ENCODE assay signal across 1 cellular context in genomic region chr10:117218654-117219053, GRCh38.
A peak's percentile ranks its signal among the peaks of the same experiment; 100 is the strongest.
TF ChIP-seq lines count a peak whose summit lies in the region.

No MANE protein-coding gene starts in this region.

TF ChIP-seq in K562, 482 proteins besides CTCF, POLR2A, EP300 and RAD21 (continued from another document and continues in another):
- TF ChIP-seq, protein P1, sequence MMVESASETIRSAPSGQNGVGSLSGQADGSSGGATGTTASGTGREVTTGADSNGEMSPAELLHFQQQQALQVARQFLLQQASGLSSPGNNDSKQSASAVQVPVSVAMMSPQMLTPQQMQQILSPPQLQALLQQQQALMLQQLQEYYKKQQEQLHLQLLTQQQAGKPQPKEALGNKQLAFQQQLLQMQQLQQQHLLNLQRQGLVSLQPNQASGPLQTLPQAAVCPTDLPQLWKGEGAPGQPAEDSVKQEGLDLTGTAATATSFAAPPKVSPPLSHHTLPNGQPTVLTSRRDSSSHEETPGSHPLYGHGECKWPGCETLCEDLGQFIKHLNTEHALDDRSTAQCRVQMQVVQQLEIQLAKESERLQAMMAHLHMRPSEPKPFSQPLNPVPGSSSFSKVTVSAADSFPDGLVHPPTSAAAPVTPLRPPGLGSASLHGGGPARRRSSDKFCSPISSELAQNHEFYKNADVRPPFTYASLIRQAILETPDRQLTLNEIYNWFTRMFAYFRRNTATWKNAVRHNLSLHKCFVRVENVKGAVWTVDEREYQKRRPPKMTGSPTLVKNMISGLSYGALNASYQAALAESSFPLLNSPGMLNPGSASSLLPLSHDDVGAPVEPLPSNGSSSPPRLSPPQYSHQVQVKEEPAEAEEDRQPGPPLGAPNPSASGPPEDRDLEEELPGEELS (CRISPR knock-in tag; IDR thresholded peaks at IDR 0.05; ENCODE audit: borderline replicate concordance): no peak
- TF ChIP-seq HEY1 (CRISPR knock-in tag; IDR thresholded peaks at IDR 0.05; ENCODE audit: borderline replicate concordance) (no peak), BHLHE40 (IDR thresholded peaks at IDR 0.05; ENCODE audit: low read length) (peak; percentile 60), PKNOX1 (IDR thresholded peaks at IDR 0.05) (peak; percentile 93), FOXM1 (IDR thresholded peaks at IDR 0.05; ENCODE audit: low read depth) (no peak), FOXM1 (CRISPR knock-in tag; IDR thresholded peaks at IDR 0.05; ENCODE audit: low read depth) (no peak), EWSR1 (IDR thresholded peaks at IDR 0.05; ENCODE audit: borderline replicate concordance, low read depth, partially characterized antibody) (no peak), ZNF717 (CRISPR knock-in tag; IDR thresholded peaks at IDR 0.05) (no peak), TFAM (CRISPR knock-in tag; conservative IDR thresholded peaks at IDR 0.05) (no peak), TAL1 (IDR thresholded peaks at IDR 0.05) (peak; percentile 38), ZNF407 (IDR thresholded peaks at IDR 0.05; ENCODE audit: low read depth) (no peak), TAF9B (IDR thresholded peaks at IDR 0.05; ENCODE audit: partially characterized antibody) (no peak), TEAD4 (IDR thresholded peaks at IDR 0.05; ENCODE audit: low read length) (peak; percentile 24; the same call in 1 of the 2 replicates), TEAD4 (CRISPR knock-in tag; IDR thresholded peaks at IDR 0.05; ENCODE audit: borderline replicate concordance) (no peak), ID3 (CRISPR knock-in tag; IDR thresholded peaks at IDR 0.05) (no peak), ID3 (tag; IDR thresholded peaks at IDR 0.05) (no peak), NCOA4 (IDR thresholded peaks at IDR 0.05; ENCODE audit: partially characterized antibody) (no peak), LCOR (CRISPR knock-in tag; IDR thresholded peaks at IDR 0.05) (no peak), RAD51 (IDR thresholded peaks at IDR 0.05; ENCODE audit: borderline replicate concordance, low read depth) (peak; percentile 23; the same call in 1 of the 2 replicates), HMGXB4 (CRISPR knock-in tag; IDR thresholded peaks at IDR 0.05) (no peak), CBFA2T3 (IDR thresholded peaks at IDR 0.05) (peak; percentile 17; the same call in 1 of the 2 replicates), ZFP91 (CRISPR knock-in tag; IDR thresholded peaks at IDR 0.05) (no peak), POLR2H (tag; IDR thresholded peaks at IDR 0.05; ENCODE audit: low read depth) (no peak), BDP1 (IDR thresholded peaks at IDR 0.05; ENCODE audit: insufficient read depth, insufficient read length) (no peak), ZNF175 (CRISPR knock-in tag; IDR thresholded peaks at IDR 0.05; ENCODE audit: low read depth) (no peak), NFYB (IDR thresholded peaks at IDR 0.05; ENCODE audit: extremely low read depth, insufficient read length) (peak; percentile 67), POLR2B (IDR thresholded peaks at IDR 0.05; ENCODE audit: low read depth, partially characterized antibody) (no peak), MYC (IDR thresholded peaks at IDR 0.05; ENCODE audit: low read depth, low read length) (peak; percentile 52), MYC (CRISPR knock-in tag; IDR thresholded peaks at IDR 0.05; ENCODE audit: borderline replicate concordance, low read depth) (no peak), USF2 (CRISPR knock-in tag; IDR thresholded peaks at IDR 0.05) (peak; percentile 55; the same call in 1 of the 2 replicates), ZBTB17 (CRISPR knock-in tag; IDR thresholded peaks at IDR 0.05) (no peak)
- TF ChIP-seq, protein P2, sequence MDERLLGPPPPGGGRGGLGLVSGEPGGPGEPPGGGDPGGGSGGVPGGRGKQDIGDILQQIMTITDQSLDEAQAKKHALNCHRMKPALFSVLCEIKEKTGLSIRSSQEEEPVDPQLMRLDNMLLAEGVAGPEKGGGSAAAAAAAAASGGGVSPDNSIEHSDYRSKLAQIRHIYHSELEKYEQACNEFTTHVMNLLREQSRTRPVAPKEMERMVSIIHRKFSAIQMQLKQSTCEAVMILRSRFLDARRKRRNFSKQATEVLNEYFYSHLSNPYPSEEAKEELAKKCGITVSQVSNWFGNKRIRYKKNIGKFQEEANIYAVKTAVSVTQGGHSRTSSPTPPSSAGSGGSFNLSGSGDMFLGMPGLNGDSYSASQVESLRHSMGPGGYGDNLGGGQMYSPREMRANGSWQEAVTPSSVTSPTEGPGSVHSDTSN (CRISPR knock-in tag; IDR thresholded peaks at IDR 0.05; ENCODE audit: low read depth): no peak
- TF ChIP-seq, protein P2 (tag; conservative IDR thresholded peaks at IDR 0.05; ENCODE audit: low read depth): 0 out of 2 replicates have a peak, but pooled peaks have one; percentile 27
- TF ChIP-seq, protein P3, sequence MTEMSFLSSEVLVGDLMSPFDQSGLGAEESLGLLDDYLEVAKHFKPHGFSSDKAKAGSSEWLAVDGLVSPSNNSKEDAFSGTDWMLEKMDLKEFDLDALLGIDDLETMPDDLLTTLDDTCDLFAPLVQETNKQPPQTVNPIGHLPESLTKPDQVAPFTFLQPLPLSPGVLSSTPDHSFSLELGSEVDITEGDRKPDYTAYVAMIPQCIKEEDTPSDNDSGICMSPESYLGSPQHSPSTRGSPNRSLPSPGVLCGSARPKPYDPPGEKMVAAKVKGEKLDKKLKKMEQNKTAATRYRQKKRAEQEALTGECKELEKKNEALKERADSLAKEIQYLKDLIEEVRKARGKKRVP (CRISPR knock-in tag; IDR thresholded peaks at IDR 0.05): no peak
- TF ChIP-seq, protein P4, sequence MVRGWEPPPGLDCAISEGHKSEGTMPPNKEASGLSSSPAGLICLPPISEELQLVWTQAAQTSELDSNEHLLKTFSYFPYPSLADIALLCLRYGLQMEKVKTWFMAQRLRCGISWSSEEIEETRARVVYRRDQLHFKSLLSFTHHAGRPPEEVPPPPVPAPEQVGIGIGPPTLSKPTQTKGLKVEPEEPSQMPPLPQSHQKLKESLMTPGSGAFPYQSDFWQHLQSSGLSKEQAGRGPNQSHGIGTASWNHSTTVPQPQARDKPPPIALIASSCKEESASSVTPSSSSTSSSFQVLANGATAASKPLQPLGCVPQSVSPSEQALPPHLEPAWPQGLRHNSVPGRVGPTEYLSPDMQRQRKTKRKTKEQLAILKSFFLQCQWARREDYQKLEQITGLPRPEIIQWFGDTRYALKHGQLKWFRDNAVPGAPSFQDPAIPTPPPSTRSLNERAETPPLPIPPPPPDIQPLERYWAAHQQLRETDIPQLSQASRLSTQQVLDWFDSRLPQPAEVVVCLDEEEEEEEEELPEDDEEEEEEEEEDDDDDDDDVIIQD (CRISPR knock-in tag; IDR thresholded peaks at IDR 0.05): no peak
